1 cellular context compared by ENCODE assay signal in the genomic region with DNA sequence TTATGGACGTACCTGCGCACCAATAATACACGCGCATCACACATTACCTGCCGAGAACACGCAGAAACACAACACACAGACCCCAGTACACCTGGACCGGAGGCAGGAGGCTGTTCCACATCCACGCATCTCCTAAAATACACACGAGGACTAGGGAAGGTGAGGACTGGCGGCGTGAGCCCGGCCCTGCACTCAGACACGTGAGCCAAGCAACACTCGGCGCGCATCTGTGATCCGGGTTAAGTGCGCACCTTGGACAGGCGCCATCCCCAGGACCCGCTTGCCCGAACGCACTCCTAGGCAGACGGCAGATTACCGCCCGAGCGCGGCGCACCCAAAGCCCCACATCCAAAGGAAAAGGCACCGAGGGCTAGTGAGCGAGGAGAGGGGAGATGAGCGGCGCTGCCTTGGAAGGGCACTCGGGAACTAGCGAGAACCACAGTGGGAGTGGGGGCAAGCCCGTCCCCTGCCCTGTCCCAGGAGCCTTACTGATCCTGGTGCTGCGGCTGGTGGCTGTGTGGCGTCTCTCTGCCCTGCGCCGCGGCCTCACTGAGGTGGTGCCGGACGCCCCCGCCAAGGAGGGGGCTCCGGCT.
TF ChIP-seq lines count a peak whose summit lies in the region.

No MANE protein-coding gene starts in this region.

TF ChIP-seq in HepG2, 621 proteins besides CTCF, POLR2A, EP300 and RAD21 (continued from another document and continues in another):
- TF ChIP-seq, protein P1, sequence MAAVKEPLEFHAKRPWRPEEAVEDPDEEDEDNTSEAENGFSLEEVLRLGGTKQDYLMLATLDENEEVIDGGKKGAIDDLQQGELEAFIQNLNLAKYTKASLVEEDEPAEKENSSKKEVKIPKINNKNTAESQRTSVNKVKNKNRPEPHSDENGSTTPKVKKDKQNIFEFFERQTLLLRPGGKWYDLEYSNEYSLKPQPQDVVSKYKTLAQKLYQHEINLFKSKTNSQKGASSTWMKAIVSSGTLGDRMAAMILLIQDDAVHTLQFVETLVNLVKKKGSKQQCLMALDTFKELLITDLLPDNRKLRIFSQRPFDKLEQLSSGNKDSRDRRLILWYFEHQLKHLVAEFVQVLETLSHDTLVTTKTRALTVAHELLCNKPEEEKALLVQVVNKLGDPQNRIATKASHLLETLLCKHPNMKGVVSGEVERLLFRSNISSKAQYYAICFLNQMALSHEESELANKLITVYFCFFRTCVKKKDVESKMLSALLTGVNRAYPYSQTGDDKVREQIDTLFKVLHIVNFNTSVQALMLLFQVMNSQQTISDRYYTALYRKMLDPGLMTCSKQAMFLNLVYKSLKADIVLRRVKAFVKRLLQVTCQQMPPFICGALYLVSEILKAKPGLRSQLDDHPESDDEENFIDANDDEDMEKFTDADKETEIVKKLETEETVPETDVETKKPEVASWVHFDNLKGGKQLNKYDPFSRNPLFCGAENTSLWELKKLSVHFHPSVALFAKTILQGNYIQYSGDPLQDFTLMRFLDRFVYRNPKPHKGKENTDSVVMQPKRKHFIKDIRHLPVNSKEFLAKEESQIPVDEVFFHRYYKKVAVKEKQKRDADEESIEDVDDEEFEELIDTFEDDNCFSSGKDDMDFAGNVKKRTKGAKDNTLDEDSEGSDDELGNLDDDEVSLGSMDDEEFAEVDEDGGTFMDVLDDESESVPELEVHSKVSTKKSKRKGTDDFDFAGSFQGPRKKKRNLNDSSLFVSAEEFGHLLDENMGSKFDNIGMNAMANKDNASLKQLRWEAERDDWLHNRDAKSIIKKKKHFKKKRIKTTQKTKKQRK (IDR thresholded peaks at IDR 0.05; ENCODE audit: low read length) = no peak
- TF ChIP-seq ZNF260 (CRISPR knock-in tag; IDR thresholded peaks at IDR 0.05; ENCODE audit: borderline replicate concordance, low read depth) = no peak
- TF ChIP-seq, protein P2, sequence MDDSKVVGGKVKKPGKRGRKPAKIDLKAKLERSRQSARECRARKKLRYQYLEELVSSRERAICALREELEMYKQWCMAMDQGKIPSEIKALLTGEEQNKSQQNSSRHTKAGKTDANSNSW (CRISPR knock-in tag; IDR thresholded peaks at IDR 0.05; ENCODE audit: borderline replicate concordance) = no peak
- TF ChIP-seq ZNF773 (CRISPR knock-in tag; IDR thresholded peaks at IDR 0.05; ENCODE audit: borderline replicate concordance) = no peak
- TF ChIP-seq, protein P3, sequence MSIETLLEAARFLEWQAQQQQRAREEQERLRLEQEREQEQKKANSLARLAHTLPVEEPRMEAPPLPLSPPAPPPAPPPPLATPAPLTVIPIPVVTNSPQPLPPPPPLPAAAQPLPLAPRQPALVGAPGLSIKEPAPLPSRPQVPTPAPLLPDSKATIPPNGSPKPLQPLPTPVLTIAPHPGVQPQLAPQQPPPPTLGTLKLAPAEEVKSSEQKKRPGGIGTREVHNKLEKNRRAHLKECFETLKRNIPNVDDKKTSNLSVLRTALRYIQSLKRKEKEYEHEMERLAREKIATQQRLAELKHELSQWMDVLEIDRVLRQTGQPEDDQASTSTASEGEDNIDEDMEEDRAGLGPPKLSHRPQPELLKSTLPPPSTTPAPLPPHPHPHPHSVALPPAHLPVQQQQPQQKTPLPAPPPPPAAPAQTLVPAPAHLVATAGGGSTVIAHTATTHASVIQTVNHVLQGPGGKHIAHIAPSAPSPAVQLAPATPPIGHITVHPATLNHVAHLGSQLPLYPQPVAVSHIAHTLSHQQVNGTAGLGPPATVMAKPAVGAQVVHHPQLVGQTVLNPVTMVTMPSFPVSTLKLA (IDR thresholded peaks at IDR 0.05) = no peak
- TF ChIP-seq ZNF660 (CRISPR knock-in tag; IDR thresholded peaks at IDR 0.05; ENCODE audit: borderline replicate concordance, low read depth) = no peak
- no peak for TF ChIP-seq ZNF10 (CRISPR knock-in tag; IDR thresholded peaks at IDR 0.05; ENCODE audit: borderline replicate concordance, low read depth)
- no peak for TF ChIP-seq NPAS2 (CRISPR knock-in tag; IDR thresholded peaks at IDR 0.05; ENCODE audit: borderline replicate concordance)
- TF ChIP-seq NFYC (CRISPR knock-in tag; IDR thresholded peaks at IDR 0.05) = no peak
- no peak for TF ChIP-seq MEIS2 (CRISPR knock-in tag; IDR thresholded peaks at IDR 0.05)
- no peak for TF ChIP-seq ZC3H13 (CRISPR knock-in tag; IDR thresholded peaks at IDR 0.05)
- no peak for TF ChIP-seq NFE2L1 (CRISPR knock-in tag; IDR thresholded peaks at IDR 0.05; ENCODE audit: borderline replicate concordance)
- TF ChIP-seq, protein P4, sequence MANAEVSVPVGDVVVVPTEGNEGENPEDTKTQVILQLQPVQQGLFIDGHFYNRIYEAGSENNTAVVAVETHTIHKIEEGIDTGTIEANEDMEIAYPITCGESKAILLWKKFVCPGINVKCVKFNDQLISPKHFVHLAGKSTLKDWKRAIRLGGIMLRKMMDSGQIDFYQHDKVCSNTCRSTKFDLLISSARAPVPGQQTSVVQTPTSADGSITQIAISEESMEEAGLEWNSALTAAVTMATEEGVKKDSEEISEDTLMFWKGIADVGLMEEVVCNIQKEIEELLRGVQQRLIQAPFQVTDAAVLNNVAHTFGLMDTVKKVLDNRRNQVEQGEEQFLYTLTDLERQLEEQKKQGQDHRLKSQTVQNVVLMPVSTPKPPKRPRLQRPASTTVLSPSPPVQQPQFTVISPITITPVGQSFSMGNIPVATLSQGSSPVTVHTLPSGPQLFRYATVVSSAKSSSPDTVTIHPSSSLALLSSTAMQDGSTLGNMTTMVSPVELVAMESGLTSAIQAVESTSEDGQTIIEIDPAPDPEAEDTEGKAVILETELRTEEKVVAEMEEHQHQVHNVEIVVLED (CRISPR knock-in tag; IDR thresholded peaks at IDR 0.05; ENCODE audit: borderline replicate concordance) = no peak
- TF ChIP-seq, protein P5, sequence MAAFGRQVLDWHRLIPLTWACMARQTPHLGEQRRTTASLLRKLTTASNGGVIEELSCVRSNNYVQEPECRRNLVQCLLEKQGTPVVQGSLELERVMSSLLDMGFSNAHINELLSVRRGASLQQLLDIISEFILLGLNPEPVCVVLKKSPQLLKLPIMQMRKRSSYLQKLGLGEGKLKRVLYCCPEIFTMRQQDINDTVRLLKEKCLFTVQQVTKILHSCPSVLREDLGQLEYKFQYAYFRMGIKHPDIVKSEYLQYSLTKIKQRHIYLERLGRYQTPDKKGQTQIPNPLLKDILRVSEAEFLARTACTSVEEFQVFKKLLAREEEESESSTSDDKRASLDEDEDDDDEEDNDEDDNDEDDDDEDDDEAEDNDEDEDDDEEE (CRISPR knock-in tag; IDR thresholded peaks at IDR 0.05) = peak; percentile 79; the same call in 1 of the 2 replicates
- no peak for TF ChIP-seq GATA4 (IDR thresholded peaks at IDR 0.05; ENCODE audit: borderline replicate concordance, low read depth)
- no peak for TF ChIP-seq NRL (CRISPR knock-in tag; IDR thresholded peaks at IDR 0.05; ENCODE audit: borderline replicate concordance)
- TF ChIP-seq TOE1 (CRISPR knock-in tag; IDR thresholded peaks at IDR 0.05) = no peak
- TF ChIP-seq ZNF205 (CRISPR knock-in tag; IDR thresholded peaks at IDR 0.05) = 0 out of 2 replicates have a peak, but pooled peaks have one; percentile 19
- TF ChIP-seq NFIB (CRISPR knock-in tag; IDR thresholded peaks at IDR 0.05; ENCODE audit: borderline replicate concordance) = no peak
- no peak for TF ChIP-seq NFRKB (IDR thresholded peaks at IDR 0.05)
- no peak for TF ChIP-seq NFE2 (CRISPR knock-in tag; IDR thresholded peaks at IDR 0.05)
- no peak for TF ChIP-seq SP5 (CRISPR knock-in tag; IDR thresholded peaks at IDR 0.05; ENCODE audit: borderline replicate concordance, low read depth)
- TF ChIP-seq, protein P6, sequence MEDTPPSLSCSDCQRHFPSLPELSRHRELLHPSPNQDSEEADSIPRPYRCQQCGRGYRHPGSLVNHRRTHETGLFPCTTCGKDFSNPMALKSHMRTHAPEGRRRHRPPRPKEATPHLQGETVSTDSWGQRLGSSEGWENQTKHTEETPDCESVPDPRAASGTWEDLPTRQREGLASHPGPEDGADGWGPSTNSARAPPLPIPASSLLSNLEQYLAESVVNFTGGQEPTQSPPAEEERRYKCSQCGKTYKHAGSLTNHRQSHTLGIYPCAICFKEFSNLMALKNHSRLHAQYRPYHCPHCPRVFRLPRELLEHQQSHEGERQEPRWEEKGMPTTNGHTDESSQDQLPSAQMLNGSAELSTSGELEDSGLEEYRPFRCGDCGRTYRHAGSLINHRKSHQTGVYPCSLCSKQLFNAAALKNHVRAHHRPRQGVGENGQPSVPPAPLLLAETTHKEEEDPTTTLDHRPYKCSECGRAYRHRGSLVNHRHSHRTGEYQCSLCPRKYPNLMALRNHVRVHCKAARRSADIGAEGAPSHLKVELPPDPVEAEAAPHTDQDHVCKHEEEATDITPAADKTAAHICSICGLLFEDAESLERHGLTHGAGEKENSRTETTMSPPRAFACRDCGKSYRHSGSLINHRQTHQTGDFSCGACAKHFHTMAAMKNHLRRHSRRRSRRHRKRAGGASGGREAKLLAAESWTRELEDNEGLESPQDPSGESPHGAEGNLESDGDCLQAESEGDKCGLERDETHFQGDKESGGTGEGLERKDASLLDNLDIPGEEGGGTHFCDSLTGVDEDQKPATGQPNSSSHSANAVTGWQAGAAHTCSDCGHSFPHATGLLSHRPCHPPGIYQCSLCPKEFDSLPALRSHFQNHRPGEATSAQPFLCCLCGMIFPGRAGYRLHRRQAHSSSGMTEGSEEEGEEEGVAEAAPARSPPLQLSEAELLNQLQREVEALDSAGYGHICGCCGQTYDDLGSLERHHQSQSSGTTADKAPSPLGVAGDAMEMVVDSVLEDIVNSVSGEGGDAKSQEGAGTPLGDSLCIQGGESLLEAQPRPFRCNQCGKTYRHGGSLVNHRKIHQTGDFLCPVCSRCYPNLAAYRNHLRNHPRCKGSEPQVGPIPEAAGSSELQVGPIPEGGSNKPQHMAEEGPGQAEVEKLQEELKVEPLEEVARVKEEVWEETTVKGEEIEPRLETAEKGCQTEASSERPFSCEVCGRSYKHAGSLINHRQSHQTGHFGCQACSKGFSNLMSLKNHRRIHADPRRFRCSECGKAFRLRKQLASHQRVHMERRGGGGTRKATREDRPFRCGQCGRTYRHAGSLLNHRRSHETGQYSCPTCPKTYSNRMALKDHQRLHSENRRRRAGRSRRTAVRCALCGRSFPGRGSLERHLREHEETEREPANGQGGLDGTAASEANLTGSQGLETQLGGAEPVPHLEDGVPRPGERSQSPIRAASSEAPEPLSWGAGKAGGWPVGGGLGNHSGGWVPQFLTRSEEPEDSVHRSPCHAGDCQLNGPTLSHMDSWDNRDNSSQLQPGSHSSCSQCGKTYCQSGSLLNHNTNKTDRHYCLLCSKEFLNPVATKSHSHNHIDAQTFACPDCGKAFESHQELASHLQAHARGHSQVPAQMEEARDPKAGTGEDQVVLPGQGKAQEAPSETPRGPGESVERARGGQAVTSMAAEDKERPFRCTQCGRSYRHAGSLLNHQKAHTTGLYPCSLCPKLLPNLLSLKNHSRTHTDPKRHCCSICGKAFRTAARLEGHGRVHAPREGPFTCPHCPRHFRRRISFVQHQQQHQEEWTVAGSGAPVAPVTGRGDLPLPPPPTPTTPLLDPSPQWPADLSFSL (CRISPR knock-in tag; IDR thresholded peaks at IDR 0.05) = no peak
- no peak for TF ChIP-seq ZNF557 (CRISPR knock-in tag; IDR thresholded peaks at IDR 0.05)
- TF ChIP-seq CCAR2 (optimal IDR thresholded peaks at IDR 0.05; ENCODE audit: low read depth, low read length) = no peak
- TF ChIP-seq ELF3 (CRISPR knock-in tag; IDR thresholded peaks at IDR 0.05) = no peak
- no peak for TF ChIP-seq ZFAT (CRISPR knock-in tag; conservative IDR thresholded peaks at IDR 0.05)
- TF ChIP-seq ZNF7 (CRISPR knock-in tag; IDR thresholded peaks at IDR 0.05) = no peak
- TF ChIP-seq SMAD3 (CRISPR knock-in tag; IDR thresholded peaks at IDR 0.05) = no peak
- TF ChIP-seq, protein P7, sequence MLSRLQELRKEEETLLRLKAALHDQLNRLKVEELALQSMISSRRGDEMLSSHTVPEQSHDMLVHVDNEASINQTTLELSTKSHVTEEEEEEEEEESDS (CRISPR knock-in tag; IDR thresholded peaks at IDR 0.05; ENCODE audit: borderline replicate concordance) = no peak
- TF ChIP-seq, protein P8, sequence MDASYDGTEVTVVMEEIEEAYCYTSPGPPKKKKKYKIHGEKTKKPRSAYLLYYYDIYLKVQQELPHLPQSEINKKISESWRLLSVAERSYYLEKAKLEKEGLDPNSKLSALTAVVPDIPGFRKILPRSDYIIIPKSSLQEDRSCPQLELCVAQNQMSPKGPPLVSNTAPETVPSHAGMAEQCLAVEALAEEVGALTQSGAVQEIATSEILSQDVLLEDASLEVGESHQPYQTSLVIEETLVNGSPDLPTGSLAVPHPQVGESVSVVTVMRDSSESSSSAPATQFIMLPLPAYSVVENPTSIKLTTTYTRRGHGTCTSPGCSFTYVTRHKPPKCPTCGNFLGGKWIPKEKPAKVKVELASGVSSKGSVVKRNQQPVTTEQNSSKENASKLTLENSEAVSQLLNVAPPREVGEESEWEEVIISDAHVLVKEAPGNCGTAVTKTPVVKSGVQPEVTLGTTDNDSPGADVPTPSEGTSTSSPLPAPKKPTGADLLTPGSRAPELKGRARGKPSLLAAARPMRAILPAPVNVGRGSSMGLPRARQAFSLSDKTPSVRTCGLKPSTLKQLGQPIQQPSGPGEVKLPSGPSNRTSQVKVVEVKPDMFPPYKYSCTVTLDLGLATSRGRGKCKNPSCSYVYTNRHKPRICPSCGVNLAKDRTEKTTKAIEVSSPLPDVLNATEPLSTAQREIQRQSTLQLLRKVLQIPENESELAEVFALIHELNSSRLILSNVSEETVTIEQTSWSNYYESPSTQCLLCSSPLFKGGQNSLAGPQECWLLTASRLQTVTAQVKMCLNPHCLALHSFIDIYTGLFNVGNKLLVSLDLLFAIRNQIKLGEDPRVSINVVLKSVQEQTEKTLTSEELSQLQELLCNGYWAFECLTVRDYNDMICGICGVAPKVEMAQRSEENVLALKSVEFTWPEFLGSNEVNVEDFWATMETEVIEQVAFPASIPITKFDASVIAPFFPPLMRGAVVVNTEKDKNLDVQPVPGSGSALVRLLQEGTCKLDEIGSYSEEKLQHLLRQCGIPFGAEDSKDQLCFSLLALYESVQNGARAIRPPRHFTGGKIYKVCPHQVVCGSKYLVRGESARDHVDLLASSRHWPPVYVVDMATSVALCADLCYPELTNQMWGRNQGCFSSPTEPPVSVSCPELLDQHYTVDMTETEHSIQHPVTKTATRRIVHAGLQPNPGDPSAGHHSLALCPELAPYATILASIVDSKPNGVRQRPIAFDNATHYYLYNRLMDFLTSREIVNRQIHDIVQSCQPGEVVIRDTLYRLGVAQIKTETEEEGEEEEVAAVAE (CRISPR knock-in tag; IDR thresholded peaks at IDR 0.05; ENCODE audit: borderline replicate concordance) = no peak
- TF ChIP-seq ZSCAN30 (CRISPR knock-in tag; IDR thresholded peaks at IDR 0.05) = no peak
- no peak for TF ChIP-seq ZKSCAN1 (IDR thresholded peaks at IDR 0.05; ENCODE audit: low read length)
- no peak for TF ChIP-seq ZNF577 (CRISPR knock-in tag; IDR thresholded peaks at IDR 0.05; ENCODE audit: borderline replicate concordance, low read depth)
- TF ChIP-seq ATRX (CRISPR knock-in tag; IDR thresholded peaks at IDR 0.05; ENCODE audit: borderline replicate concordance) = no peak
- no peak for TF ChIP-seq ZNF772 (CRISPR knock-in tag; IDR thresholded peaks at IDR 0.05)
- TF ChIP-seq, protein P9, sequence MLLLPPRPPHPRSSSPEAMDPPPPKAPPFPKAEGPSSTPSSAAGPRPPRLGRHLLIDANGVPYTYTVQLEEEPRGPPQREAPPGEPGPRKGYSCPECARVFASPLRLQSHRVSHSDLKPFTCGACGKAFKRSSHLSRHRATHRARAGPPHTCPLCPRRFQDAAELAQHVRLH (CRISPR knock-in tag; IDR thresholded peaks at IDR 0.05; ENCODE audit: borderline replicate concordance, low read depth) = no peak
- TF ChIP-seq ZNF501 (CRISPR knock-in tag; IDR thresholded peaks at IDR 0.05) = peak; percentile 66; the same call in 1 of the 2 replicates
- TF ChIP-seq BRCA1 (CRISPR knock-in tag; IDR thresholded peaks at IDR 0.05) = no peak
- 0 out of 2 replicates have a peak, but pooled peaks have one; percentile 67 for TF ChIP-seq ZNF350 (CRISPR knock-in tag; IDR thresholded peaks at IDR 0.05; ENCODE audit: borderline replicate concordance, low read depth)
- TF ChIP-seq ZNF709 (CRISPR knock-in tag; IDR thresholded peaks at IDR 0.05) = no peak
- no peak for TF ChIP-seq HNRNPK (IDR thresholded peaks at IDR 0.05; ENCODE audit: low read depth, low read length, poor library complexity, severe bottlenecking)
- no peak; the same call in 1 of the 2 replicates for TF ChIP-seq ZNF333 (CRISPR knock-in tag; IDR thresholded peaks at IDR 0.05; ENCODE audit: borderline replicate concordance)
